ENCODE assay signal across 1 cellular context in the genomic region with DNA sequence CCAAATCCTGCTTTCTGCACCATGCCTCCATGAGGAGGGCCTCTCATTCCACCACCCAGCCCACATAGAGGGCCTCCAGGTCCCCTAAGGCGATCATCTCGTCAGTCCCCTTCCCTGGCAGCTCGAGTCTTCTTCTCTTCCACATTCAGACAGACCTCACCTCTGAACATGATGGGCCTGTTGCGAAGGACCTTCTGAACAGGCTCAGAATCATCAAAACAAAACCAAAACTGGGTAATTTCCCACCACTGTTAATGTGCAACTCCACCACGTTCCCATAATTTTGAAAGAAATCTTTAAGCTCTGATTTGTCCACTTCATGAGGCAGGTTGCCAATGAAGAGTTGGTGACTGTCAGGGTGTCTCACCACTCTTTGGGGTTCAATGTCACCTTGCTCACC.
TF ChIP-seq lines count a peak whose summit lies in the region.

No MANE protein-coding gene starts in this region.

TF ChIP-seq in GM12878, 131 proteins besides CTCF, POLR2A, EP300 and RAD21:
- TF ChIP-seq, protein P1, sequence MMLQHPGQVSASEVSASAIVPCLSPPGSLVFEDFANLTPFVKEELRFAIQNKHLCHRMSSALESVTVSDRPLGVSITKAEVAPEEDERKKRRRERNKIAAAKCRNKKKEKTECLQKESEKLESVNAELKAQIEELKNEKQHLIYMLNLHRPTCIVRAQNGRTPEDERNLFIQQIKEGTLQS (IDR thresholded peaks at IDR 0.05; ENCODE audit: borderline replicate concordance, extremely low read depth, low read depth, low read length) = no peak
- TF ChIP-seq NR2C2 (IDR thresholded peaks at IDR 0.05; ENCODE audit: borderline replicate concordance, control insufficient read depth, insufficient read length, low read depth) (no peak), GABPA (IDR thresholded peaks at IDR 0.05; ENCODE audit: low read depth) (no peak), SREBF2 (IDR thresholded peaks at IDR 0.05; ENCODE audit: low read length) (no peak), NFXL1 (IDR thresholded peaks at IDR 0.05; ENCODE audit: borderline replicate concordance) (no peak), NRF1 (conservative IDR thresholded peaks at IDR 0.05; ENCODE audit: low read depth, low read length) (no peak), JUNB (IDR thresholded peaks at IDR 0.05) (no peak), ZBED1 (IDR thresholded peaks at IDR 0.05; ENCODE audit: borderline replicate concordance) (no peak), RUNX3 (IDR thresholded peaks at IDR 0.05; ENCODE audit: low read length) (no peak), SP1 (IDR thresholded peaks at IDR 0.05; ENCODE audit: low read depth, low read length) (no peak)
- TF ChIP-seq, protein P2, sequence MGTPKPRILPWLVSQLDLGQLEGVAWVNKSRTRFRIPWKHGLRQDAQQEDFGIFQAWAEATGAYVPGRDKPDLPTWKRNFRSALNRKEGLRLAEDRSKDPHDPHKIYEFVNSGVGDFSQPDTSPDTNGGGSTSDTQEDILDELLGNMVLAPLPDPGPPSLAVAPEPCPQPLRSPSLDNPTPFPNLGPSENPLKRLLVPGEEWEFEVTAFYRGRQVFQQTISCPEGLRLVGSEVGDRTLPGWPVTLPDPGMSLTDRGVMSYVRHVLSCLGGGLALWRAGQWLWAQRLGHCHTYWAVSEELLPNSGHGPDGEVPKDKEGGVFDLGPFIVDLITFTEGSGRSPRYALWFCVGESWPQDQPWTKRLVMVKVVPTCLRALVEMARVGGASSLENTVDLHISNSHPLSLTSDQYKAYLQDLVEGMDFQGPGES (IDR thresholded peaks at IDR 0.05) = no peak
- TF ChIP-seq, protein P3, sequence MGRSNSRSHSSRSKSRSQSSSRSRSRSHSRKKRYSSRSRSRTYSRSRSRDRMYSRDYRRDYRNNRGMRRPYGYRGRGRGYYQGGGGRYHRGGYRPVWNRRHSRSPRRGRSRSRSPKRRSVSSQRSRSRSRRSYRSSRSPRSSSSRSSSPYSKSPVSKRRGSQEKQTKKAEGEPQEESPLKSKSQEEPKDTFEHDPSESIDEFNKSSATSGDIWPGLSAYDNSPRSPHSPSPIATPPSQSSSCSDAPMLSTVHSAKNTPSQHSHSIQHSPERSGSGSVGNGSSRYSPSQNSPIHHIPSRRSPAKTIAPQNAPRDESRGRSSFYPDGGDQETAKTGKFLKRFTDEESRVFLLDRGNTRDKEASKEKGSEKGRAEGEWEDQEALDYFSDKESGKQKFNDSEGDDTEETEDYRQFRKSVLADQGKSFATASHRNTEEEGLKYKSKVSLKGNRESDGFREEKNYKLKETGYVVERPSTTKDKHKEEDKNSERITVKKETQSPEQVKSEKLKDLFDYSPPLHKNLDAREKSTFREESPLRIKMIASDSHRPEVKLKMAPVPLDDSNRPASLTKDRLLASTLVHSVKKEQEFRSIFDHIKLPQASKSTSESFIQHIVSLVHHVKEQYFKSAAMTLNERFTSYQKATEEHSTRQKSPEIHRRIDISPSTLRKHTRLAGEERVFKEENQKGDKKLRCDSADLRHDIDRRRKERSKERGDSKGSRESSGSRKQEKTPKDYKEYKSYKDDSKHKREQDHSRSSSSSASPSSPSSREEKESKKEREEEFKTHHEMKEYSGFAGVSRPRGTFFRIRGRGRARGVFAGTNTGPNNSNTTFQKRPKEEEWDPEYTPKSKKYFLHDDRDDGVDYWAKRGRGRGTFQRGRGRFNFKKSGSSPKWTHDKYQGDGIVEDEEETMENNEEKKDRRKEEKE (IDR thresholded peaks at IDR 0.05) = no peak
- TF ChIP-seq, protein P4, sequence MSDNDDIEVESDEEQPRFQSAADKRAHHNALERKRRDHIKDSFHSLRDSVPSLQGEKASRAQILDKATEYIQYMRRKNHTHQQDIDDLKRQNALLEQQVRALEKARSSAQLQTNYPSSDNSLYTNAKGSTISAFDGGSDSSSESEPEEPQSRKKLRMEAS (IDR thresholded peaks at IDR 0.05; ENCODE audit: low read depth, low read length) = no peak
- TF ChIP-seq, protein P5, sequence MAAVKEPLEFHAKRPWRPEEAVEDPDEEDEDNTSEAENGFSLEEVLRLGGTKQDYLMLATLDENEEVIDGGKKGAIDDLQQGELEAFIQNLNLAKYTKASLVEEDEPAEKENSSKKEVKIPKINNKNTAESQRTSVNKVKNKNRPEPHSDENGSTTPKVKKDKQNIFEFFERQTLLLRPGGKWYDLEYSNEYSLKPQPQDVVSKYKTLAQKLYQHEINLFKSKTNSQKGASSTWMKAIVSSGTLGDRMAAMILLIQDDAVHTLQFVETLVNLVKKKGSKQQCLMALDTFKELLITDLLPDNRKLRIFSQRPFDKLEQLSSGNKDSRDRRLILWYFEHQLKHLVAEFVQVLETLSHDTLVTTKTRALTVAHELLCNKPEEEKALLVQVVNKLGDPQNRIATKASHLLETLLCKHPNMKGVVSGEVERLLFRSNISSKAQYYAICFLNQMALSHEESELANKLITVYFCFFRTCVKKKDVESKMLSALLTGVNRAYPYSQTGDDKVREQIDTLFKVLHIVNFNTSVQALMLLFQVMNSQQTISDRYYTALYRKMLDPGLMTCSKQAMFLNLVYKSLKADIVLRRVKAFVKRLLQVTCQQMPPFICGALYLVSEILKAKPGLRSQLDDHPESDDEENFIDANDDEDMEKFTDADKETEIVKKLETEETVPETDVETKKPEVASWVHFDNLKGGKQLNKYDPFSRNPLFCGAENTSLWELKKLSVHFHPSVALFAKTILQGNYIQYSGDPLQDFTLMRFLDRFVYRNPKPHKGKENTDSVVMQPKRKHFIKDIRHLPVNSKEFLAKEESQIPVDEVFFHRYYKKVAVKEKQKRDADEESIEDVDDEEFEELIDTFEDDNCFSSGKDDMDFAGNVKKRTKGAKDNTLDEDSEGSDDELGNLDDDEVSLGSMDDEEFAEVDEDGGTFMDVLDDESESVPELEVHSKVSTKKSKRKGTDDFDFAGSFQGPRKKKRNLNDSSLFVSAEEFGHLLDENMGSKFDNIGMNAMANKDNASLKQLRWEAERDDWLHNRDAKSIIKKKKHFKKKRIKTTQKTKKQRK (IDR thresholded peaks at IDR 0.05; ENCODE audit: low read depth, low read length) = no peak
TF ChIP-seq in GM12878: peak in this region for 0.
